ENCODE assay signal across 7 cellular contexts in the genomic region with DNA sequence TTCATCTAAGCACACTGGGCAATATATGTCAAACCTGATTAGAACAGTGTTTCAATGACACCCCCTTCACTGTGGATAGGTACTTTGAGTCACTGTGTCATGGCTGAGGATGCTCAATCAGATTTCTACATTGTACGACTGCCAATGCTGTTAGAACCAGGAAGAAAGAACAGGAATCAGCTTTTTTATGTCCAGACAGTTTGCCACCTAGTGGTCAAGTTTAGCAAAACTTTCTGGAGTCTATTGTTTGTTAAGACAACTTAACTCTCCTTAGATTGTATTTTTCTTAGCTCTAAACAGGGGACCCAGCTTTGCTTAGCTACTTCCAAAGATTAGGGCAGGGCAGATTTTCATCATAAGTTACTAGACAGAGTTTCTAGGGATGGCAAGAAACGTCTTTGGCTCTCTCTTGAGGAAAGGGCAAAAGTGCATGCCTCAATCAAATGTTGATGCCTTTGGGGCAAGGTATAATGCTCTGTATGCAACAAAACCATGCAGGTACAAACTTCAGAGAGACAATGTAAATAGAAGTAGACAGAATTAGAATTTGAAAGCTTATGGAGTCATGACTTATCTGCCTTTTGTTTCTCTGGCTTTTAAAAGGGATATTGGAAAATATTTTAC. TPM values are rescaled to one million over a fixed set of nuclear protein-coding genes. Genes with fewer than 3 reads are reported as not detected.
DNase-seq lines count a peak whose midpoint lies in the region; ATAC-seq and TF ChIP-seq lines count a peak whose summit lies in the region.

No MANE protein-coding gene starts in this region.

- no peaks in the 10 kb centered on the region for H3K27me3 ChIP-seq in lung (ENCODE audit: control insufficient read depth, insufficient read depth)

- H3K27ac ChIP-seq in lung (ENCODE audit: low read depth in 1 of 2, low read length in 1 of 2), result no peak overlapping the region

- ATAC-seq in GM19324 (IDR thresholded peaks at IDR 0.05; ENCODE audit: low FRiP score, unreplicated experiment) (peak; percentile 62), lung (ENCODE audit: insufficient read depth, low FRiP score) (peak; percentile 59)

- TF ChIP-seq CTCF in lung (IDR thresholded peaks at IDR 0.05; ENCODE audit: control extremely low read depth, extremely low read depth), result peak; percentile 64

- DNase-seq in DMS53 (lab: John Stamatoyannopoulos, UW) (peak; percentile 77), HPDE6-E6E7 (ENCODE audit: extremely low spot score) (peak; percentile 11), NOMO-1 treated with DMSO at 0.1 percent for 48 hours (lab: John Stamatoyannopoulos, UW; ENCODE audit: unreplicated experiment) (peak; percentile 21), cerebellar cortex (ENCODE audit: low spot score) (peak; percentile 71), lung (ENCODE audit: low spot score) (no peak), DMS79 (lab: John Stamatoyannopoulos, UW) (no peak)

- no peaks in the 10 kb centered on the region for H3K36me3 ChIP-seq in lung (ENCODE audit: control insufficient read depth in 2 of 2, insufficient read depth in 2 of 2, low read length in 2 of 2)

- H3K4me1 ChIP-seq in lung (ENCODE audit: control insufficient read depth in 2 of 2, insufficient read depth in 2 of 2, low read length in 2 of 2), result no peaks in the 10 kb centered on the region

- no peak overlapping the region for H3K4me3 ChIP-seq in lung

- no peaks in the 10 kb centered on the region for H3K9me3 ChIP-seq in lung (ENCODE audit: control insufficient read depth in 2 of 2, insufficient read depth in 1 of 2, low read length in 1 of 2)

- 8 to 12% methylated on average over 2 of the region's 2 CpGs for WGBS in lung, 2 donors

RNA-seq across cellular contexts. Expression of gene BMP3, which starts 40.5 kb away (rescaled TPM):
- total RNA-seq in lung, result 10 to 100 TPM in 1 of 2 donors, 1 to 10 TPM in 1; 7.7 to 24.1 TPM
- polyA plus RNA-seq in lung, result 1 to 10 TPM; 1.6 to 2.6 TPM

Comparison
In these comparisons a context has a peak if more than half of its experiments do, and no peak if none do; other contexts are left out.
1. DNase-seq: peak in DMS53 (single experiment), HPDE6-E6E7 (single experiment), NOMO-1 treated with DMSO at 0.1 percent for 48 hours (single experiment) and cerebellar cortex (single experiment); none in lung (single experiment) and DMS79 (single experiment).